13 cellular contexts compared by ENCODE assay signal in genomic region chr18:59512025-59512710, GRCh38.
"Had no signal": no experiment of that assay in that cellular context is flagged by ENCODE, and none has a peak within 500 bp of the region (broad histone marks: within the 10 kb centered on the region; RNA-seq: fewer than 3 reads in every experiment).

No MANE protein-coding gene starts in this region.

- H3K36me3 ChIP-seq: adrenal gland, lower lobe of right lung, prostate gland, right lobe of liver, upper lobe of left lung had no signal

- H3K27ac Mint-ChIP-seq: activated CD4-positive, alpha-beta T cell treated with anti-CD3 and anti-CD28 coated beads, Interleukin-2, amount 10 ng/mL, durations not matched to agents 7 days and 5 days; activated naive CD4-positive, alpha-beta T cell treated with anti-CD3 and anti-CD28 coated beads, Interleukin-2, amount 10 ng/mL, durations not matched to agents 7 days and 5 days; activated T-helper 2 cell treated with anti-CD3 and anti-CD28 coated beads, Interferon-gamma antibody, Interleukin-2, Interleukin-4, amounts not matched to agents 10 μg/mL and 5 μg/mL and 100 μg/mL, durations not matched to agents 14 hours and 24 hours and 36 hours; effector memory CD8-positive, alpha-beta T cell; naive thymus-derived CD4-positive, alpha-beta T cell had no signal

- H3K4me1 ChIP-seq: prostate gland had no signal

- H3K9me3 ChIP-seq: adrenal gland, lower lobe of right lung, prostate gland, right lobe of liver, upper lobe of left lung had no signal

- H3K36me3 Mint-ChIP-seq: activated naive CD4-positive, alpha-beta T cell treated with anti-CD3 and anti-CD28 coated beads, Interleukin-2, amount 10 ng/mL, durations not matched to agents 7 days and 5 days had no signal

- H3K27me3 Mint-ChIP-seq: activated naive CD4-positive, alpha-beta T cell treated with anti-CD3 and anti-CD28 coated beads, Interleukin-2, amount 10 ng/mL, durations not matched to agents 7 days and 5 days had no signal

- H3K27ac ChIP-seq: adrenal gland, lower lobe of right lung, prostate gland, right lobe of liver, upper lobe of left lung had no signal

- H3K27me3 ChIP-seq: adrenal gland, right lobe of liver, upper lobe of left lung had no signal

- H3K4me3 ChIP-seq: adrenal gland, lower lobe of right lung, prostate gland, right lobe of liver, upper lobe of left lung had no signal

- H3K4me3 Mint-ChIP-seq: activated CD4-positive, alpha-beta T cell treated with anti-CD3 and anti-CD28 coated beads, Interleukin-2, amount 10 ng/mL, durations not matched to agents 7 days and 5 days; activated naive CD4-positive, alpha-beta T cell treated with anti-CD3 and anti-CD28 coated beads, Interleukin-2, amount 10 ng/mL, durations not matched to agents 7 days and 5 days; effector memory CD8-positive, alpha-beta T cell; naive thymus-derived CD4-positive, alpha-beta T cell had no signal

- ATAC-seq: effector memory CD8-positive, alpha-beta T cell; lower lobe of right lung; naive thymus-derived CD4-positive, alpha-beta T cell; right lobe of liver had no signal

- H3K4me1 Mint-ChIP-seq: activated CD4-positive, alpha-beta T cell treated with anti-CD3 and anti-CD28 coated beads, Interleukin-2, amount 10 ng/mL, durations not matched to agents 7 days and 5 days; activated naive CD4-positive, alpha-beta T cell treated with anti-CD3 and anti-CD28 coated beads, Interleukin-2, amount 10 ng/mL, durations not matched to agents 7 days and 5 days; naive thymus-derived CD4-positive, alpha-beta T cell had no signal

- DNase-seq: activated CD4-positive, alpha-beta T cell treated with anti-CD3 and anti-CD28 coated beads, Interleukin-2, amount 10 ng/mL, durations not matched to agents 7 days and 5 days; activated CD4-positive, CD25-positive, alpha-beta regulatory T cell; activated naive CD4-positive, alpha-beta T cell treated with anti-CD3 and anti-CD28 coated beads, Interleukin-2, amount 10 ng/mL, durations not matched to agents 7 days and 5 days; effector memory CD8-positive, alpha-beta T cell; glutamatergic neuron; lower lobe of right lung; naive thymus-derived CD4-positive, alpha-beta T cell; right lobe of liver; stimulated activated naive CD4-positive, alpha-beta T cell treated with Interleukin-2 at 50 U/mL for 16 hours; upper lobe of left lung had no signal
